1 cellular context compared by ENCODE assay signal in the genomic region with DNA sequence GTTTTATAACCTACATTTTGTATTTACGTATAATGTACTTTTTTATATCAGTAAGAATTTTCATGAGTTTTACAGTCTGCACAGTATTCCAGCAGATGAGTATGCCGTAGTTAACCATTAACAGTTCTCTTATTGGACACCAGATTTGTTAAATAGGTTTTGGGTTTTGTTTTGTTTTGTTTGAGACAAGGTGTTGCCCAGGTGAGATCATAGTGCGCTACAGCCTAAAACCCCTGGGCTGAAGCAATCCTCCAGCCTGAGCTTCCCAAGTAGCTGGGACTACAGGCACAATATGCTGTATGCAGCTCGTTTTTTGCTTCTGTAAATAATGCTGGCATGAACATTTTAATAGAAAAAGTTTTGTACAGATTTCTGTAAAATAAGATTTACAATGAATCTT.
TF ChIP-seq lines count a peak whose summit lies in the region.

No MANE protein-coding gene starts in this region.

TF ChIP-seq in K562, 482 proteins besides CTCF, POLR2A, EP300 and RAD21 (continued from another document):
- TF ChIP-seq CEBPB (tag; IDR thresholded peaks at IDR 0.05) (0 out of 2 replicates have a peak, but pooled peaks have one; percentile 14), CREB5 (CRISPR knock-in tag; IDR thresholded peaks at IDR 0.05) (no peak), SMARCE1 (IDR thresholded peaks at IDR 0.05) (0 out of 2 replicates have a peak, but pooled peaks have one; percentile 15)
